In the genomic region with DNA sequence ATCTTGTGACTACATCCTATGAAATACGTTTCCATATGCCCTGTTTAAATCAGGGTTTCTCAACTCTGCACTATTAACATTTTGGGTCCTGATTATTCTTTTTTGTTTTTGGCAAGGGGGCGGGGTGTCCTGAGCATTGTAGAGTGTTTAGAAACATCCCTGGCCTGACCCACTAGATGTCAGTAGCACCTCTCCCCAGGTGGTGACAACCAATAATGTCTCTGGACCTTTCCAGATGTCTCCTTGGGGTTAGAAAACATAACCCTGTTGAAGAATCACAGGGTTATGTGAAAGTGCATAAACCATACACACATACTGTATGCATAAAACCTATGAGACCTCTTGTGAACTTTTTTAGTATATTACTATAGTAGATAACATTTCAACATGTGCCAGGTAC, we compare ENCODE assay signal across 9 cellular contexts. TPM values are rescaled to one million over a fixed set of nuclear protein-coding genes. Genes with fewer than 3 reads are reported as not detected.
A peak's percentile ranks its signal among the peaks of the same experiment; 100 is the strongest.
DNase-seq lines count a peak whose midpoint lies in the region; ATAC-seq lines count a peak whose summit lies in the region.
"Had no signal": no experiment of that assay in that cellular context is flagged by ENCODE, and none has a peak within 500 bp of the region (broad histone marks: within the 10 kb centered on the region; RNA-seq: fewer than 3 reads in every experiment).

No MANE protein-coding gene starts in this region.

- no peak overlapping the region for H3K18ac ChIP-seq in mesendoderm (ENCODE audit: low read length)

- H3K36me3 ChIP-seq in HUES6 (ENCODE audit: control insufficient read depth, insufficient read depth, low read length), result peaks cover 11% of the 10 kb centered on the region
- H3K36me3 ChIP-seq in mesendoderm (ENCODE audit: control insufficient read depth, insufficient read depth, low read length), result no peaks in the 10 kb centered on the region

- H3K4me3 Mint-ChIP-seq in activated T-helper 17 cell treated with anti-CD3 and anti-CD28 coated beads, Interleukin-2, amount 50 U/mL, for 72 hours, result peak overlapping the region; percentile 96

- no CpG with 5 or more reads among the region's 2 CpGs for WGBS in mesendoderm (ENCODE audit: extremely low coverage, insufficient coverage, low lambda C conversion rate)

- H3K27me3 ChIP-seq in HUES6 (ENCODE audit: control insufficient read depth, insufficient read depth, low read length) (no peaks in the 10 kb centered on the region), mesendoderm (ENCODE audit: insufficient read depth, low read length, poor library complexity) (no peaks in the 10 kb centered on the region)
- H3K27me3 ChIP-seq: esophagus muscularis mucosa had no signal

- H3K79me2 ChIP-seq in mesendoderm (ENCODE audit: control insufficient read depth, insufficient read depth, low read length), result peaks cover 18% of the 10 kb centered on the region

- no peak overlapping the region for H3K4ac ChIP-seq in mesendoderm (ENCODE audit: low read depth, low read length)

- H3K79me1 ChIP-seq in mesendoderm (ENCODE audit: low read length), result peaks cover 14% of the 10 kb centered on the region

- no peak overlapping the region for H4K8ac ChIP-seq in mesendoderm (ENCODE audit: low read depth, low read length)

- peak overlapping the region; percentile 92; the same call in 1 of the 2 replicates for H3K4me3 ChIP-seq in HUES6 (ENCODE audit: low read depth, low read length)
- no peak overlapping the region for H3K4me3 ChIP-seq in mesendoderm (ENCODE audit: low read length)

- no peaks in the 10 kb centered on the region for H3K27me3 Mint-ChIP-seq in activated T-helper 17 cell treated with anti-CD3 and anti-CD28 coated beads, Interleukin-2, amount 50 U/mL, for 72 hours

- no peak overlapping the region for H2AK5ac ChIP-seq in mesendoderm (ENCODE audit: low read length)

- peaks cover 34% of the 10 kb centered on the region for H3K4me1 Mint-ChIP-seq in activated T-helper 17 cell treated with anti-CD3 and anti-CD28 coated beads, Interleukin-2, amount 50 U/mL, for 72 hours

- peak overlapping the region; percentile 96 for H3K27ac Mint-ChIP-seq in activated T-helper 17 cell treated with anti-CD3 and anti-CD28 coated beads, Interleukin-2, amount 50 U/mL, for 72 hours

- H3K9ac ChIP-seq in HUES6 (ENCODE audit: low read length) (no peak overlapping the region), mesendoderm (ENCODE audit: low read length) (no peak overlapping the region)

- H3K4me1 ChIP-seq in HUES6 (ENCODE audit: control insufficient read depth, insufficient read depth, low read length) (peaks cover 5% of the 10 kb centered on the region), mesendoderm (ENCODE audit: control insufficient read depth, low read depth, low read length) (peaks cover 3% of the 10 kb centered on the region)

- H2BK120ac ChIP-seq in mesendoderm (ENCODE audit: low read depth, low read length), result no peak overlapping the region

- peaks cover 51% of the 10 kb centered on the region for H3K36me3 Mint-ChIP-seq in activated T-helper 17 cell treated with anti-CD3 and anti-CD28 coated beads, Interleukin-2, amount 50 U/mL, for 72 hours (ENCODE audit: low read depth)

- H3K9me3 Mint-ChIP-seq in activated T-helper 17 cell treated with anti-CD3 and anti-CD28 coated beads, Interleukin-2, amount 50 U/mL, for 72 hours, result no peaks in the 10 kb centered on the region

- no peak overlapping the region for H4K5ac ChIP-seq in mesendoderm (ENCODE audit: low read length)

- no peak overlapping the region for H2BK15ac ChIP-seq in mesendoderm (replicated peaks; ENCODE audit: low read depth)

- in situ Hi-C loops in Caki2 (cut with HindIII; ENCODE audit: low pct_unique_long_range_greater_than_20kb, low sequenced_read_pairs), result loop anchor here (25.0 kb wide), 1 partner anchor 225 kb away; no protein-coding TSS in a partner anchor

- H3K4me2 ChIP-seq in mesendoderm (ENCODE audit: low read length), result no peak overlapping the region

- DNase-seq in Caki2 (ENCODE audit: low read depth) (peak; percentile 5), mesendoderm (peak; percentile 27), cortex of kidney (lab: John Stamatoyannopoulos, UW) (no peak), dedifferentiated amniotic fluid mesenchymal stem cell (ENCODE audit: extremely low spot score) (no peak), SK-N-DZ (ENCODE audit: low spot score) (no peak)
- DNase-seq in NK-92 treated with Interleukin-12 subunit alpha and Interleukin-12 subunit beta, amount 100 ng/mL, for 24 hours (lab: John Stamatoyannopoulos, UW), result no peak

- no peak overlapping the region for H3K23ac ChIP-seq in mesendoderm (ENCODE audit: low read length)

- H3K9me3 ChIP-seq in HUES6 (ENCODE audit: control insufficient read depth, insufficient read depth, low read depth, low read length), result no peaks in the 10 kb centered on the region
- H3K9me3 ChIP-seq: esophagus muscularis mucosa had no signal

- H3K56ac ChIP-seq in mesendoderm (ENCODE audit: low read length), result no peak overlapping the region

- H3K27ac ChIP-seq in HUES6 (ENCODE audit: low read depth, low read length), result no peak overlapping the region
- no peak overlapping the region for H3K27ac ChIP-seq in mesendoderm (ENCODE audit: low read depth, low read length)

- H2BK5ac ChIP-seq in mesendoderm (ENCODE audit: low read length), result no peak overlapping the region

- ATAC-seq in activated T-helper 17 cell treated with anti-CD3 and anti-CD28 coated beads, Interleukin-2, amount 50 U/mL, for 72 hours (replicated peaks), result no peak

RNA-seq across cellular contexts. Expression of gene ACAD10, which starts 1.4 kb away (rescaled TPM):
- total RNA-seq in Caki2 (2014; rRNA removed; shearing (Covaris generic); ENCODE audit: low replicate concordance), result 9.8 and 14.7 TPM in 2 replicates
- 10 to 100 TPM; 28.7 to 40.2 TPM for total RNA-seq in activated T-helper 17 cell treated with anti-CD3 and anti-CD28 coated beads, Interleukin-2, amount 50 U/mL, for 72 hours
- 4.9 TPM for polyA plus RNA-seq in mesendoderm (2013, experiment 1 of 2)
- polyA plus RNA-seq in mesendoderm (2013, experiment 2 of 2), result 5.2 TPM
- polyA plus RNA-seq in SK-N-DZ (2014; cell fraction: cytosol; rRNA removed), result 17.5 and 21.2 TPM in 2 replicates
- polyA plus RNA-seq in SK-N-DZ (2014; cell fraction: nucleus; rRNA removed), result 60.5 and 112 TPM in 2 replicates

RNA-seq across cellular contexts. Expression of gene BRAP, which starts 1.5 kb away (rescaled TPM):
- total RNA-seq in Caki2 (2014; rRNA removed; shearing (Covaris generic); ENCODE audit: low replicate concordance), result 7.1 TPM in 2 replicates
- total RNA-seq in activated T-helper 17 cell treated with anti-CD3 and anti-CD28 coated beads, Interleukin-2, amount 50 U/mL, for 72 hours, result 10 to 100 TPM; 15.8 to 16.4 TPM
- polyA plus RNA-seq in mesendoderm (2013, experiment 1 of 2), result 19.3 TPM
- polyA plus RNA-seq in mesendoderm (2013, experiment 2 of 2), result 19.3 TPM
- 20.8 and 25.7 TPM in 2 replicates for polyA plus RNA-seq in SK-N-DZ (2014; cell fraction: cytosol; rRNA removed)
- polyA plus RNA-seq in SK-N-DZ (2014; cell fraction: nucleus; rRNA removed), result 12.8 and 14.5 TPM in 2 replicates

Comparison
In these comparisons a context has a peak if more than half of its experiments do, and no peak if none do; other contexts are left out.
1. DNase-seq: peak in Caki2 (single experiment) and mesendoderm (single experiment); none in NK-92 treated with Interleukin-12 subunit alpha and Interleukin-12 subunit beta, amount 100 ng/mL, for 24 hours (single experiment), cortex of kidney (single experiment), dedifferentiated amniotic fluid mesenchymal stem cell (single experiment) and SK-N-DZ (single experiment).